ENCODE assay signal across 18 cellular contexts in genomic region chr9:136346157-136346481, GRCh38. TPM values are rescaled to one million over a fixed set of nuclear protein-coding genes. Genes with fewer than 3 reads are reported as not detected.
DNase-seq lines count a peak whose midpoint lies in the region; ATAC-seq and TF ChIP-seq lines count a peak whose summit lies in the region.
"Had no signal": no experiment of that assay in that cellular context is flagged by ENCODE, and none has a peak within 500 bp of the region (broad histone marks: within the 10 kb centered on the region; RNA-seq: fewer than 3 reads in every experiment).

No MANE protein-coding gene starts in this region.

- H3K27me3 ChIP-seq in WERI-Rb-1 (ENCODE audit: insufficient read depth, low read depth, severe bottlenecking), result no peaks in the 10 kb centered on the region
- no peaks in the 10 kb centered on the region for H3K27me3 ChIP-seq in right cardiac atrium (ENCODE audit: control insufficient read depth, insufficient read depth)
- H3K27me3 ChIP-seq: BLaER1 treated with 17β-estradiol and CSF1 and Interleukin-3, amounts not matched to agents 10 nM and 100 nM; MG63 had no signal

- no peak for TF ChIP-seq CTCF in HEK293 (tag by site-specific recombination; IDR thresholded peaks at IDR 0.05)
- no peak for TF ChIP-seq CTCF in WERI-Rb-1 (IDR thresholded peaks at IDR 0.05; ENCODE audit: low read depth, low read length)
- no peak for TF ChIP-seq CTCF in progenitor cell of endocrine pancreas (IDR thresholded peaks at IDR 0.05; ENCODE audit: unreplicated experiment)

- POLR2A ChIA-PET in HEK293 (lab: Yijun Ruan, JAX), result interaction anchor here (0.8 to 6.3 kb wide), 4 partner anchors 8 to 64 kb away, joined by 3 to 45 read pairs (median 4); partner anchors contain the start of gene DNLZ
- POLR2A ChIA-PET in activated CD4-positive, alpha-beta memory T cell treated with anti-CD3 and anti-CD28 coated beads, Interleukin-2, amount 10 ng/mL, durations not matched to agents 7 days and 5 days (lab: Charles Lee), result no interaction called here

- H3K4me1 Mint-ChIP-seq in progenitor cell of endocrine pancreas (ENCODE audit: low read depth), result peaks cover 3% of the 10 kb centered on the region
- H3K4me1 Mint-ChIP-seq in activated CD4-positive, alpha-beta memory T cell treated with anti-CD3 and anti-CD28 coated beads, Interleukin-2, amount 10 ng/mL, durations not matched to agents 7 days and 5 days, result no peaks in the 10 kb centered on the region

- H3K36me3 ChIP-seq in HEK293 (ENCODE audit: control insufficient read depth in 2 of 2, insufficient read depth in 1 of 2, low read length in 2 of 2) (peaks cover 0 to 14% of the 10 kb centered on the region in 2 experiments; a peak in 1 of 3 replicates), WERI-Rb-1 (peaks cover 42% of the 10 kb centered on the region)

- no peak overlapping the region for H3K27ac Mint-ChIP-seq in progenitor cell of endocrine pancreas
- no peak overlapping the region for H3K27ac Mint-ChIP-seq in activated CD4-positive, alpha-beta memory T cell treated with anti-CD3 and anti-CD28 coated beads, Interleukin-2, amount 10 ng/mL, durations not matched to agents 7 days and 5 days
- H3K27ac Mint-ChIP-seq: stimulated activated naive B cell treated with anti-CD40 and anti-IgM and Interleukin-4, amounts not matched to agents 10 μg/mL and 1 μg/mL and 100 μg/mL, for 72 hours had no signal

- no peak for ATAC-seq in right cardiac atrium
- ATAC-seq: stimulated activated naive B cell treated with anti-CD40 and anti-IgM and Interleukin-4, amounts not matched to agents 10 μg/mL and 1 μg/mL and 100 μg/mL, for 72 hours had no signal

- CTCF ChIA-PET in HEK293 (lab: Yijun Ruan, JAX), result interaction anchor here (0.6 to 2.0 kb wide), 8 partner anchors 9 to 1903 kb away, joined by 3 to 6 read pairs (median 5); partner anchors contain the start of gene DNLZ
- CTCF ChIA-PET in activated CD4-positive, alpha-beta memory T cell treated with anti-CD3 and anti-CD28 coated beads, Interleukin-2, amount 10 ng/mL, durations not matched to agents 7 days and 5 days (lab: Charles Lee), result no interaction called here

- H3K36me3 Mint-ChIP-seq in progenitor cell of endocrine pancreas (ENCODE audit: insufficient read depth), result no peaks in the 10 kb centered on the region
- H3K36me3 Mint-ChIP-seq in activated CD4-positive, alpha-beta memory T cell treated with anti-CD3 and anti-CD28 coated beads, Interleukin-2, amount 10 ng/mL, durations not matched to agents 7 days and 5 days (ENCODE audit: low read depth), result no peaks in the 10 kb centered on the region
- H3K36me3 Mint-ChIP-seq: stimulated activated naive B cell treated with anti-CD40 and anti-IgM and Interleukin-4, amounts not matched to agents 10 μg/mL and 1 μg/mL and 100 μg/mL, for 72 hours had no signal

- H3K9me3 Mint-ChIP-seq in progenitor cell of endocrine pancreas (ENCODE audit: low read depth), result no peaks in the 10 kb centered on the region
- no peaks in the 10 kb centered on the region for H3K9me3 Mint-ChIP-seq in activated CD4-positive, alpha-beta memory T cell treated with anti-CD3 and anti-CD28 coated beads, Interleukin-2, amount 10 ng/mL, durations not matched to agents 7 days and 5 days
- H3K9me3 Mint-ChIP-seq: stimulated activated naive B cell treated with anti-CD40 and anti-IgM and Interleukin-4, amounts not matched to agents 10 μg/mL and 1 μg/mL and 100 μg/mL, for 72 hours had no signal

- WGBS in right cardiac atrium, result 32% methylated on average over 10 of the region's 10 CpGs

- H3K27me3 Mint-ChIP-seq in progenitor cell of endocrine pancreas, result no peaks in the 10 kb centered on the region
- no peaks in the 10 kb centered on the region for H3K27me3 Mint-ChIP-seq in activated CD4-positive, alpha-beta memory T cell treated with anti-CD3 and anti-CD28 coated beads, Interleukin-2, amount 10 ng/mL, durations not matched to agents 7 days and 5 days
- H3K27me3 Mint-ChIP-seq: stimulated activated naive B cell treated with anti-CD40 and anti-IgM and Interleukin-4, amounts not matched to agents 10 μg/mL and 1 μg/mL and 100 μg/mL, for 72 hours had no signal

- H3K4me3 ChIP-seq in HEK293 (ENCODE audit: low read depth, low read length) (no peak overlapping the region), WERI-Rb-1 (ENCODE audit: low read depth, low read length) (no peak overlapping the region), right cardiac atrium (ENCODE audit: low read length) (no peak overlapping the region)
- H3K4me3 ChIP-seq: BLaER1 treated with 17β-estradiol and CSF1 and Interleukin-3, amounts not matched to agents 10 nM and 100 nM; MG63 had no signal

- no peak overlapping the region for H3K27ac ChIP-seq in HEK293 (ENCODE audit: extremely low read depth, low read depth, low read length)
- H3K27ac ChIP-seq in WERI-Rb-1, result peak overlapping the region; percentile 51
- peak overlapping the region; percentile 20 for H3K27ac ChIP-seq in right cardiac atrium (ENCODE audit: low read length)
- peak overlapping the region; percentile 90 for H3K27ac ChIP-seq in substantia nigra (ENCODE audit: low read depth, low read length, poor library complexity, severe bottlenecking)

- DNase-seq in WERI-Rb-1, result no peak
- DNase-seq in right cardiac atrium, result no peak
- no peak for DNase-seq in substantia nigra (lab: John Stamatoyannopoulos, UW)
- no peak for DNase-seq in progenitor cell of endocrine pancreas (ENCODE audit: low spot score, unreplicated experiment)
- no peak for DNase-seq in GM19240 (ENCODE audit: insufficient read length, low spot score)
- no peak for DNase-seq in activated CD4-positive, alpha-beta memory T cell treated with anti-CD3 and anti-CD28 coated beads, Interleukin-2, amount 10 ng/mL, durations not matched to agents 7 days and 5 days
- DNase-seq: activated CD4-positive, alpha-beta T cell treated with anti-CD3 and anti-CD28 coated beads, Interleukin-2, amount 50 U/mL, for 1 hour; activated T-cell treated with anti-CD3 and anti-CD28 coated beads, Interleukin-2, amount 50 U/mL, for 48 hours; DMS79; MG63; NCI-H2029 treated with DMSO at 0.1 percent for 48 hours; NCI-H69; stimulated activated naive B cell treated with anti-CD40 and anti-IgM and Interleukin-4, amounts not matched to agents 10 μg/mL and 1 μg/mL and 100 μg/mL, for 72 hours had no signal

- H3K4me3 Mint-ChIP-seq in progenitor cell of endocrine pancreas (ENCODE audit: low read depth), result no peak overlapping the region
- no peak overlapping the region for H3K4me3 Mint-ChIP-seq in activated CD4-positive, alpha-beta memory T cell treated with anti-CD3 and anti-CD28 coated beads, Interleukin-2, amount 10 ng/mL, durations not matched to agents 7 days and 5 days
- H3K4me3 Mint-ChIP-seq: stimulated activated naive B cell treated with anti-CD40 and anti-IgM and Interleukin-4, amounts not matched to agents 10 μg/mL and 1 μg/mL and 100 μg/mL, for 72 hours had no signal

- no peaks in the 10 kb centered on the region for H3K9me3 ChIP-seq in HEK293 (ENCODE audit: control insufficient read depth, insufficient read depth, low read depth, low read length)
- H3K9me3 ChIP-seq in WERI-Rb-1 (ENCODE audit: severe bottlenecking), result no peaks in the 10 kb centered on the region
- no peaks in the 10 kb centered on the region for H3K9me3 ChIP-seq in right cardiac atrium (ENCODE audit: control insufficient read depth, low read length)
- H3K9me3 ChIP-seq: BLaER1 treated with 17β-estradiol and CSF1 and Interleukin-3, amounts not matched to agents 10 nM and 100 nM; MG63 had no signal

- H3K4me1 ChIP-seq in HEK293 (ENCODE audit: control insufficient read depth, insufficient read depth, low read length) (no peaks in the 10 kb centered on the region), right cardiac atrium (ENCODE audit: control insufficient read depth, insufficient read depth, low read length) (peaks cover 2% of the 10 kb centered on the region)

- intact Hi-C loops in right cardiac atrium (cut with DNase I), result no loop called here

TF ChIP-seq in HEK293, 187 proteins besides CTCF, POLR2A, EP300 and RAD21:
- TF ChIP-seq EGR2 (tag by site-specific recombination; IDR thresholded peaks at IDR 0.05; ENCODE audit: low read depth) (peak; percentile 48; the same call in 1 of the 2 replicates), ZFHX2 (tag by site-specific recombination; conservative IDR thresholded peaks at IDR 0.05) (peak; percentile 76), IKZF3 (tag by site-specific recombination; IDR thresholded peaks at IDR 0.05) (no peak)

RNA-seq across cellular contexts. Expression of gene DNLZ, which starts 17.4 kb away (rescaled TPM):
- total RNA-seq in right cardiac atrium (10 to 100 TPM; 15.2 to 24.9 (median 22.2) TPM), progenitor cell of endocrine pancreas (16.2 and 18.4 TPM in 2 replicates)
- 17.1 TPM for polyA plus RNA-seq in right cardiac atrium
- total RNA-seq in activated CD4-positive, alpha-beta memory T cell treated with anti-CD3 and anti-CD28 coated beads, Interleukin-2, amount 10 ng/mL, durations not matched to agents 7 days and 5 days, result 10 to 100 TPM; 11.5 TPM

RNA-seq across cellular contexts. Expression of gene GPSM1, which starts 18.8 kb away (rescaled TPM):
- total RNA-seq in right cardiac atrium (10 to 100 TPM; 46.3 to 90.6 (median 71.6) TPM), progenitor cell of endocrine pancreas (79.2 and 82.2 TPM in 2 replicates)
- 73.3 TPM for polyA plus RNA-seq in right cardiac atrium
- 1 to 10 TPM; 6.0 to 6.5 TPM for total RNA-seq in activated CD4-positive, alpha-beta memory T cell treated with anti-CD3 and anti-CD28 coated beads, Interleukin-2, amount 10 ng/mL, durations not matched to agents 7 days and 5 days

RNA-seq across cellular contexts. Expression of gene CARD9, which starts 27.4 kb away (rescaled TPM):
- total RNA-seq in right cardiac atrium (1 to 10 TPM in 2 of 4 donors, under 1 TPM in 2; 0.76 to 2.1 (median 1.0) TPM), progenitor cell of endocrine pancreas (1.6 and 2.0 TPM in 2 replicates)
- polyA plus RNA-seq in right cardiac atrium, result 0.68 TPM
- total RNA-seq in activated CD4-positive, alpha-beta memory T cell treated with anti-CD3 and anti-CD28 coated beads, Interleukin-2, amount 10 ng/mL, durations not matched to agents 7 days and 5 days, result 1 to 10 TPM in 1 of 2 experiments, under 1 TPM in 1; 0.55 to 1.3 TPM

RNA-seq across cellular contexts. Expression of gene CCDC187, which starts 42.2 kb away (rescaled TPM):
- total RNA-seq in right cardiac atrium (not detected), progenitor cell of endocrine pancreas (1.2 and 1.4 TPM in 2 replicates)
- polyA plus RNA-seq in right cardiac atrium, result not detected
- total RNA-seq in activated CD4-positive, alpha-beta memory T cell treated with anti-CD3 and anti-CD28 coated beads, Interleukin-2, amount 10 ng/mL, durations not matched to agents 7 days and 5 days, result not detected
- total RNA-seq: T-helper 2 cell treated with Interferon-gamma antibody and Interleukin-4, amounts not matched to agents 100 ng/mL and 5 ng/mL, for 36 hours had no signal
- polyA plus RNA-seq: esophagus, neural cell had no signal

RNA-seq across cellular contexts. Expression of gene SNAPC4, which starts 53.9 kb away (rescaled TPM):
- total RNA-seq in right cardiac atrium (1 to 10 TPM; 3.2 to 4.4 (median 3.9) TPM), progenitor cell of endocrine pancreas (22.3 and 23.7 TPM in 2 replicates)
- 3.7 TPM for polyA plus RNA-seq in right cardiac atrium
- total RNA-seq in activated CD4-positive, alpha-beta memory T cell treated with anti-CD3 and anti-CD28 coated beads, Interleukin-2, amount 10 ng/mL, durations not matched to agents 7 days and 5 days, result 1 to 10 TPM; 8.8 TPM

Comparison
In these comparisons a context has a peak if more than half of its experiments do, and no peak if none do; other contexts are left out.
1. RNA of gene GPSM1, which starts 18.8 kb away (total RNA-seq): 79.2 to 82.2 TPM in progenitor cell of endocrine pancreas and 46.3 to 90.6 TPM in right cardiac atrium; 6.0 to 6.5 TPM in activated CD4-positive, alpha-beta memory T cell treated with anti-CD3 and anti-CD28 coated beads, Interleukin-2, amount 10 ng/mL, durations not matched to agents 7 days and 5 days; every median in the first group is over 4 times any median in the second.